32 cellular contexts compared by ENCODE assay signal in genomic region chr6:11634948-11635347, GRCh38.
"Had no signal": no experiment of that assay in that cellular context is flagged by ENCODE, and none has a peak within 500 bp of the region (broad histone marks: within the 10 kb centered on the region; RNA-seq: fewer than 3 reads in every experiment).

No MANE protein-coding gene starts in this region.

- H3K9me3 ChIP-seq: adrenal gland, breast epithelium, colonic mucosa, esophagus squamous epithelium, gastroesophageal sphincter, heart right ventricle had no signal

- ATAC-seq: activated CD4-positive, CD25-positive, alpha-beta regulatory T cell treated with anti-CD3 and anti-CD28 coated beads, Interleukin-2, amount 50 U/mL, for 24 hours; activated CD8-positive, alpha-beta T cell treated with anti-CD3 and anti-CD28 coated beads for 36 hours; activated naive CD8-positive, alpha-beta T cell treated with anti-CD3 and anti-CD28 coated beads, Interleukin-2, amount 50 U/mL, for 24 hours; activated T-cell treated with anti-CD3 and anti-CD28 coated beads, Interleukin-2, amount 50 U/mL, for 4 hours; activated T-helper 17 cell treated with anti-CD3 and anti-CD28 coated beads, Interleukin-2, amount 50 U/mL, for 72 hours; gastroesophageal sphincter; heart right ventricle; T-helper 17 cell had no signal

- H3K27ac ChIP-seq: adrenal gland, breast epithelium, cardiac muscle cell, colonic mucosa, esophagus squamous epithelium, gastroesophageal sphincter, heart right ventricle, WERI-Rb-1 had no signal

- H3K27me3 ChIP-seq: adrenal gland, breast epithelium, cardiac muscle cell, colonic mucosa, esophagus squamous epithelium, gastroesophageal sphincter, heart right ventricle had no signal

- FAIRE-seq: endometrium, endothelial cell of umbilical vein had no signal

- H3K4me1 ChIP-seq: adrenal gland, breast epithelium, colonic mucosa, esophagus squamous epithelium, gastroesophageal sphincter had no signal

- DNase-seq: activated B cell treated with CpG ODN at 0.5 μM for 24 hours; activated CD4-positive, alpha-beta T cell treated with anti-CD3 and anti-CD28 coated beads for 48 hours; activated CD4-positive, alpha-beta T cell treated with anti-CD3 and anti-CD28 coated beads, Interleukin-2, amount 50 U/mL, for 1 hour; activated CD4-positive, alpha-beta T cell treated with anti-CD3 and anti-CD28 coated beads, Interleukin-2, amount 50 U/mL, for 48 hours; activated CD8-positive, alpha-beta memory T cell treated with anti-CD3 and anti-CD28 coated beads for 24 hours; activated CD8-positive, alpha-beta T cell treated with anti-CD3 and anti-CD28 coated beads for 36 hours; activated effector memory CD4-positive, alpha-beta T cell treated with Interleukin-2 at 50 U/mL for 16 hours; activated gamma-delta T cell treated with Interleukin-2 at 50 U/mL for 16 hours; activated naive CD4-positive, alpha-beta T cell treated with anti-CD3 and anti-CD28 coated beads for 36 hours; activated naive CD8-positive, alpha-beta T cell treated with anti-CD3 and anti-CD28 coated beads for 36 hours; activated naive CD8-positive, alpha-beta T cell treated with anti-CD3 and anti-CD28 coated beads, Interleukin-2, amount 50 U/mL, for 24 hours; activated T-cell treated with anti-CD3 and anti-CD28 coated beads, Interleukin-2, amount 50 U/mL, for 4 hours; adrenal gland; amygdala; aorta; central memory CD4-positive, alpha-beta T cell; cerebellar nuclear complex; colonic mucosa; effector CD8-positive, alpha-beta T cell; esophagus squamous epithelium; foreskin melanocyte; heart right ventricle; T-helper 17 cell; T1000; WERI-Rb-1 had no signal

- H3K36me3 ChIP-seq: adrenal gland, breast epithelium, cardiac muscle cell, colonic mucosa, esophagus squamous epithelium, gastroesophageal sphincter, heart right ventricle, WERI-Rb-1 had no signal

- H3K4me3 ChIP-seq: adrenal gland, breast epithelium, cardiac muscle cell, colonic mucosa, esophagus squamous epithelium, gastroesophageal sphincter, heart right ventricle had no signal
